ENCODE assay signal across 15 cellular contexts in genomic region chr4:123651127-123651526, GRCh38.
A peak's percentile ranks its signal among the peaks of the same experiment; 100 is the strongest.
DNase-seq lines count a peak whose midpoint lies in the region; ATAC-seq and TF ChIP-seq lines count a peak whose summit lies in the region.
"Had no signal": no experiment of that assay in that cellular context is flagged by ENCODE, and none has a peak within 500 bp of the region (broad histone marks: within the 10 kb centered on the region; RNA-seq: fewer than 3 reads in every experiment).

No MANE protein-coding gene starts in this region.

- H3K27ac ChIP-seq in lower lobe of right lung (peak overlapping the region; percentile 13), smooth muscle cell (ENCODE audit: low read depth) (peak overlapping the region; percentile 87)

- H3K9ac ChIP-seq in smooth muscle cell (ENCODE audit: low read depth) = no peak overlapping the region

- TF ChIP-seq CTCF in chondrocyte (IDR thresholded peaks at IDR 0.05) = no peak
- TF ChIP-seq CTCF in lower lobe of right lung (IDR thresholded peaks at IDR 0.05) = no peak
- no peak for TF ChIP-seq CTCF in smooth muscle cell (IDR thresholded peaks at IDR 0.05; ENCODE audit: borderline replicate concordance, insufficient read depth, poor library complexity, severe bottlenecking)
- no peak for TF ChIP-seq CTCF in GM20000 (IDR thresholded peaks at IDR 0.05; ENCODE audit: extremely low read depth, missing control alignments)

- H2AFZ ChIP-seq in smooth muscle cell (ENCODE audit: low read depth) = peak overlapping the region; percentile 59

- no peaks in the 10 kb centered on the region for H3K36me3 Mint-ChIP-seq in chondrocyte (ENCODE audit: low read depth)
- H3K36me3 Mint-ChIP-seq: stimulated activated memory B cell treated with anti-CD40 and anti-IgM and Interleukin-4, amounts not matched to agents 10 μg/mL and 1 μg/mL and 100 μg/mL, for 72 hours had no signal

- no peaks in the 10 kb centered on the region for H3K9me3 Mint-ChIP-seq in chondrocyte (ENCODE audit: low read depth)
- H3K9me3 Mint-ChIP-seq: stimulated activated memory B cell treated with anti-CD40 and anti-IgM and Interleukin-4, amounts not matched to agents 10 μg/mL and 1 μg/mL and 100 μg/mL, for 72 hours had no signal

- DNase-seq in HT-29 (ENCODE audit: low spot score) = peak; percentile 32
- no peak for DNase-seq in chondrocyte (ENCODE audit: low spot score)
- DNase-seq in lower lobe of right lung = no peak
- no peak for DNase-seq in smooth muscle cell (lab: John Stamatoyannopoulos, UW; ENCODE audit: unreplicated experiment)
- DNase-seq in NCI-H345 treated with DMSO at 0.1 percent for 48 hours (lab: John Stamatoyannopoulos, UW; ENCODE audit: unreplicated experiment) = no peak
- no peak for DNase-seq in NCI-H2107 treated with DMSO at 0.1 percent for 48 hours (lab: John Stamatoyannopoulos, UW; ENCODE audit: unreplicated experiment)
- no peak for DNase-seq in GM20000 (ENCODE audit: low spot score)
- DNase-seq: activated CD8-positive, alpha-beta memory T cell treated with anti-CD3 and anti-CD28 coated beads, Interleukin-2, amount 50 U/mL, for 48 hours; activated naive CD8-positive, alpha-beta T cell treated with anti-CD3 and anti-CD28 coated beads, Interleukin-2, amount 50 U/mL, for 24 hours; head of caudate nucleus; KG1; NCI-H1930; nucleus accumbens had no signal

- intact Hi-C loops in lower lobe of right lung (cut with DNase I) = no loop called here

- H3K4me1 ChIP-seq in lower lobe of right lung (peaks cover 15% of the 10 kb centered on the region), smooth muscle cell (ENCODE audit: low read depth) (peaks cover 20% of the 10 kb centered on the region)

- no peak overlapping the region for H3K4me2 ChIP-seq in smooth muscle cell

- ATAC-seq in lower lobe of right lung = no peak
- ATAC-seq: activated naive CD8-positive, alpha-beta T cell treated with anti-CD3 and anti-CD28 coated beads, Interleukin-2, amount 50 U/mL, for 24 hours; left lobe of liver; stimulated activated memory B cell treated with anti-CD40 and anti-IgM and Interleukin-4, amounts not matched to agents 10 μg/mL and 1 μg/mL and 100 μg/mL, for 72 hours had no signal

- H3K27me3 ChIP-seq in lower lobe of right lung (ENCODE audit: low read depth) (no peaks in the 10 kb centered on the region), smooth muscle cell (ENCODE audit: low read depth) (no peaks in the 10 kb centered on the region)

- no peaks in the 10 kb centered on the region for H3K79me2 ChIP-seq in smooth muscle cell (ENCODE audit: low read depth)

- H3K36me3 ChIP-seq in lower lobe of right lung = no peaks in the 10 kb centered on the region
- no peaks in the 10 kb centered on the region for H3K36me3 ChIP-seq in smooth muscle cell (ENCODE audit: low read depth)

- H3K4me3 Mint-ChIP-seq in chondrocyte (ENCODE audit: unreplicated experiment) = no peak overlapping the region
- H3K4me3 Mint-ChIP-seq: activated naive CD8-positive, alpha-beta T cell treated with anti-CD3 and anti-CD28 coated beads, Interleukin-2, amount 50 U/mL, for 24 hours; stimulated activated memory B cell treated with anti-CD40 and anti-IgM and Interleukin-4, amounts not matched to agents 10 μg/mL and 1 μg/mL and 100 μg/mL, for 72 hours had no signal

- H4K20me1 ChIP-seq in smooth muscle cell (ENCODE audit: low read depth) = no peaks in the 10 kb centered on the region

- no peak overlapping the region for H3K4me3 ChIP-seq in lower lobe of right lung
- H3K4me3 ChIP-seq in smooth muscle cell = no peak overlapping the region

- peaks cover 72% of the 10 kb centered on the region for H3K4me1 Mint-ChIP-seq in chondrocyte (ENCODE audit: low read depth)
- H3K4me1 Mint-ChIP-seq: activated naive CD8-positive, alpha-beta T cell treated with anti-CD3 and anti-CD28 coated beads, Interleukin-2, amount 50 U/mL, for 24 hours had no signal

- H3K27ac Mint-ChIP-seq in chondrocyte (ENCODE audit: unreplicated experiment) = peak overlapping the region; percentile 38
- H3K27ac Mint-ChIP-seq: activated naive CD8-positive, alpha-beta T cell treated with anti-CD3 and anti-CD28 coated beads, Interleukin-2, amount 50 U/mL, for 24 hours; stimulated activated memory B cell treated with anti-CD40 and anti-IgM and Interleukin-4, amounts not matched to agents 10 μg/mL and 1 μg/mL and 100 μg/mL, for 72 hours had no signal

- no peaks in the 10 kb centered on the region for H3F3A ChIP-seq in smooth muscle cell (ENCODE audit: low read depth)

- H3K27me3 Mint-ChIP-seq in chondrocyte (ENCODE audit: low read depth) = no peaks in the 10 kb centered on the region
- H3K27me3 Mint-ChIP-seq: activated naive CD8-positive, alpha-beta T cell treated with anti-CD3 and anti-CD28 coated beads, Interleukin-2, amount 50 U/mL, for 24 hours; stimulated activated memory B cell treated with anti-CD40 and anti-IgM and Interleukin-4, amounts not matched to agents 10 μg/mL and 1 μg/mL and 100 μg/mL, for 72 hours had no signal

- 61% methylated on average over 2 of the region's 2 CpGs for WGBS in smooth muscle cell (ENCODE audit: low lambda C conversion rate)

- H3K9me3 ChIP-seq in lower lobe of right lung = no peaks in the 10 kb centered on the region
- H3K9me3 ChIP-seq in smooth muscle cell (replicated peaks; ENCODE audit: low read depth) = no peaks in the 10 kb centered on the region
